11 cellular contexts compared by ENCODE assay signal in the genomic region with DNA sequence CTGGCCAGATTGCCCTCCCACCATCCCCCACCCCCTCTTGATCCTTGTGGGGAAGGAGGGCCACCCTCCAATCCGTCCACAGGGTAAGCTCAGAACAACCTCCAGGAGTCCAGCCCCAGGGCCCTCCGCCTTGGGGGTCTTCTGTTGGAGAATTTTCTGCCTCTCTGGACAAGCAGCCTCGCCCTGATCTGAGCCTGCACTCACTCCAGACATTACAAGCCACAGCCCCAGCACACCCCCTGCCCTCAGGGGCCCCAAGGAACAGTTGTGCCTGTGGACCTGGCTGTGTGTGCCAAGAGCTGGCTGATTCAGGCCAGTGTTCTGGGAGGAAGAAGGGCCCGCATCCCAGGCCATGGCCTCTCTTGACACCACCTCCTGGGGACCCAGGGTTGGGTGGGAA. TPM values are rescaled to one million over a fixed set of nuclear protein-coding genes. Genes with fewer than 3 reads are reported as not detected.
DNase-seq lines count a peak whose midpoint lies in the region; ATAC-seq and TF ChIP-seq lines count a peak whose summit lies in the region.
"Had no signal": no experiment of that assay in that cellular context is flagged by ENCODE, and none has a peak within 500 bp of the region (broad histone marks: within the 10 kb centered on the region; RNA-seq: fewer than 3 reads in every experiment).

No MANE protein-coding gene starts in this region.

- TF ChIP-seq EP300 in sigmoid colon (IDR thresholded peaks at IDR 0.05) = no peak

- no peak for DNase-seq in stimulated activated naive CD8-positive, alpha-beta T cell treated with anti-CD3 and anti-CD28 coated beads, Interleukin-15, amount 100 ng/mL, for 72 hours
- DNase-seq in stimulated activated naive CD8-positive, alpha-beta T cell treated with anti-CD3 and anti-CD28 coated beads, Interleukin-15, Interleukin-2, amounts not matched to agents 100 U/mL and 50 U/mL, for 24 hours = no peak
- no peak for DNase-seq in breast epithelium (ENCODE audit: low spot score in 2 of 2)
- DNase-seq in mesothelial cell of epicardium (ENCODE audit: low spot score in 2 of 2, unreplicated experiment in 2 of 2) = no peak
- no peak for DNase-seq in sigmoid colon
- DNase-seq in MG63 = no peak
- DNase-seq in NCI-H187 treated with DMSO at 0.1 percent for 48 hours (lab: John Stamatoyannopoulos, UW) = no peak
- DNase-seq: activated CD4-positive, alpha-beta T cell treated with anti-CD3 and anti-CD28 coated beads, Interleukin-2, amount 50 U/mL, for 4 hours; effector CD8-positive, alpha-beta T cell; NCI-H446 had no signal

- TF ChIP-seq POLR2A in breast epithelium (IDR thresholded peaks at IDR 0.05) (no peak), sigmoid colon (IDR thresholded peaks at IDR 0.05) (no peak)

- H3K9me3 ChIP-seq in breast epithelium (no peaks in the 10 kb centered on the region), sigmoid colon (no peaks in the 10 kb centered on the region), MG63 (no peaks in the 10 kb centered on the region)

- H3K4me1 ChIP-seq in breast epithelium (peaks cover 0 to 9% of the 10 kb centered on the region in 2 donors), sigmoid colon (peaks cover 0 to 51% (median 50%) of the 10 kb centered on the region in 4 donors)

- TF ChIP-seq CTCF in breast epithelium (IDR thresholded peaks at IDR 0.05) (no peak), mesothelial cell of epicardium (IDR thresholded peaks at IDR 0.05; ENCODE audit: unreplicated experiment) (no peak), sigmoid colon (IDR thresholded peaks at IDR 0.05) (no peak)

- ATAC-seq in stimulated activated naive CD8-positive, alpha-beta T cell treated with anti-CD3 and anti-CD28 coated beads, Interleukin-15, amount 100 ng/mL, for 72 hours = no peak
- no peak for ATAC-seq in stimulated activated naive CD8-positive, alpha-beta T cell treated with anti-CD3 and anti-CD28 coated beads, Interleukin-15, Interleukin-2, amounts not matched to agents 100 U/mL and 50 U/mL, for 24 hours
- ATAC-seq in HG03108 (IDR thresholded peaks at IDR 0.05; ENCODE audit: unreplicated experiment) = no peak

- peaks cover 11% of the 10 kb centered on the region for H3K27me3 Mint-ChIP-seq in stimulated activated naive CD8-positive, alpha-beta T cell treated with anti-CD3 and anti-CD28 coated beads, Interleukin-15, amount 100 ng/mL, for 72 hours
- H3K27me3 Mint-ChIP-seq in mesothelial cell of epicardium (ENCODE audit: low read depth) = peaks cover 53% of the 10 kb centered on the region

- H3K4me3 ChIP-seq in breast epithelium (peak overlapping the region in 2 of 3 donors; percentile 64 to 86), sigmoid colon (peak overlapping the region in 2 of 4 donors; percentile 43 to 45), MG63 (no peak overlapping the region)

- peaks cover 40% of the 10 kb centered on the region for H3K4me1 Mint-ChIP-seq in stimulated activated naive CD8-positive, alpha-beta T cell treated with anti-CD3 and anti-CD28 coated beads, Interleukin-15, amount 100 ng/mL, for 72 hours
- H3K4me1 Mint-ChIP-seq in mesothelial cell of epicardium = peaks cover 22% of the 10 kb centered on the region

- H3K27ac ChIP-seq in breast epithelium = peak overlapping the region; percentile 80 to 86
- peak overlapping the region in 2 of 4 donors; percentile 67 to 74 for H3K27ac ChIP-seq in sigmoid colon

- no peaks in the 10 kb centered on the region for H3K36me3 ChIP-seq in breast epithelium
- H3K36me3 ChIP-seq in sigmoid colon = peaks cover 13 to 35% (median 22%) of the 10 kb centered on the region in 4 donors
- no peaks in the 10 kb centered on the region for H3K36me3 ChIP-seq in MG63

- H3K27me3 ChIP-seq in breast epithelium = no peaks in the 10 kb centered on the region
- H3K27me3 ChIP-seq in sigmoid colon = peaks cover 36 to 54% (median 50%) of the 10 kb centered on the region in 3 donors
- no peaks in the 10 kb centered on the region; the same call in 1 of the 2 replicates for H3K27me3 ChIP-seq in MG63

- H3K4me3 Mint-ChIP-seq in stimulated activated naive CD8-positive, alpha-beta T cell treated with anti-CD3 and anti-CD28 coated beads, Interleukin-15, amount 100 ng/mL, for 72 hours = peak overlapping the region; percentile 59 to 74
- peak overlapping the region; percentile 57 for H3K4me3 Mint-ChIP-seq in mesothelial cell of epicardium

- intact Hi-C loops in breast epithelium (cut with DNase I; ENCODE audit: low total_unique reads) (no loop called here), sigmoid colon (cut with DNase I) (no loop called here)

- no peaks in the 10 kb centered on the region for H3K9me3 Mint-ChIP-seq in stimulated activated naive CD8-positive, alpha-beta T cell treated with anti-CD3 and anti-CD28 coated beads, Interleukin-15, amount 100 ng/mL, for 72 hours
- no peaks in the 10 kb centered on the region for H3K9me3 Mint-ChIP-seq in mesothelial cell of epicardium

- no peak overlapping the region for H3K27ac Mint-ChIP-seq in stimulated activated naive CD8-positive, alpha-beta T cell treated with anti-CD3 and anti-CD28 coated beads, Interleukin-15, amount 100 ng/mL, for 72 hours
- H3K27ac Mint-ChIP-seq in mesothelial cell of epicardium = no peak overlapping the region

- H3K36me3 Mint-ChIP-seq in mesothelial cell of epicardium = peaks cover 6% of the 10 kb centered on the region

- 42 to 60% methylated on average over 4 of the region's 4 CpGs for WGBS in sigmoid colon, 2 donors

RNA-seq across cellular contexts. Expression of a gene that starts 0.5 kb away (rescaled TPM):
- total RNA-seq in breast epithelium (10 to 100 TPM; 17.3 to 28.8 (median 17.6) TPM), mesothelial cell of epicardium (14.5 to 16.8 TPM (median 14.8 TPM) in 3 replicates), sigmoid colon (10 to 100 TPM in 1 of 4 donors, 1 to 10 TPM in 3; 9.1 to 16.6 (median 9.5) TPM)
- 100 to 1,000 TPM in 1 of 3 donors, 10 to 100 TPM in 2; 40.8 to 144 (median 59.4) TPM for polyA plus RNA-seq in sigmoid colon
- total RNA-seq in MG63 (2014; rRNA removed; shearing (Covaris generic); ENCODE audit: low replicate concordance) = 0.07 and 1.5 TPM in 2 replicates

RNA-seq across cellular contexts. Expression of a gene that starts 57.4 kb away (rescaled TPM):
- 10 to 100 TPM; 31.5 to 49.0 (median 36.9) TPM for total RNA-seq in breast epithelium
- 27.5 to 40.0 TPM (median 33.2 TPM) in 3 replicates for total RNA-seq in mesothelial cell of epicardium
- total RNA-seq in sigmoid colon = 10 to 100 TPM; 19.3 to 43.4 (median 29.9) TPM
- polyA plus RNA-seq in sigmoid colon = 10 to 100 TPM; 17.4 to 28.7 (median 19.0) TPM
- total RNA-seq in MG63 (2014; rRNA removed; shearing (Covaris generic); ENCODE audit: low replicate concordance) = 3.1 and 14.7 TPM in 2 replicates
